Comparison of ENCODE assay signal across 10 cellular contexts in the genomic region with DNA sequence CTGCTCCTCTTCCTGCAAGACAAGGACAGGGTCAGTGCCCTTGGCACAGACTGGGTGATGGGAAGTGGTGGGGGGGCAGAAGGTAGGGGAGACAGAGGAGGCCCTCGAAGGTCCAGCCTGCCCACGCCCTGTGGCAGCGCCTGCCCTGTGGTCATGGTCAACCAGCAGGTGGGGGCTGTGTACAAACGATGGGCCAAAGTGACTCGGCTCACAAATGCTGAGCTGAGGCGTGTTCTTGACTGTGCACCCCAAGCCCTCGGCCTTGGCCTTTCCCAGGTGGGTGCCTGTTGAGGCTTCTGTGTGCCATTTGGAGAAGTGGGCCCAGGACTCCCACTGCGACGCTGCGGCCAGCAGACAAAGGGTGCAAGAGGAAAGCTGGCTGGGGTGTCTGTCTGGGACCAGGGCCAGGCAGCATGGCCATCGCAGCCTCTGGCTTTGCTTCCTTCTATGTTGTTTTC. TPM values are rescaled to one million over a fixed set of nuclear protein-coding genes. Genes with fewer than 3 reads are reported as not detected.
DNase-seq lines count a peak whose midpoint lies in the region; ATAC-seq and TF ChIP-seq lines count a peak whose summit lies in the region.
"Had no signal": no experiment of that assay in that cellular context is flagged by ENCODE, and none has a peak within 500 bp of the region (broad histone marks: within the 10 kb centered on the region; RNA-seq: fewer than 3 reads in every experiment).

No MANE protein-coding gene starts in this region.

- peaks cover 8% of the 10 kb centered on the region; the same call in 1 of the 2 replicates for H3K4me1 ChIP-seq in GM23338 (ENCODE audit: insufficient read depth)
- peaks cover 5 to 15% of the 10 kb centered on the region in 2 donors for H3K4me1 ChIP-seq in esophagus (ENCODE audit: control insufficient read depth in 2 of 2, insufficient read depth in 2 of 2, low read length in 1 of 2)
- peaks cover 11% of the 10 kb centered on the region for H3K4me1 ChIP-seq in parathyroid adenoma

- no peak overlapping the region for H3K4me3 ChIP-seq in GM23338
- H3K4me3 ChIP-seq in esophagus (ENCODE audit: low read depth in 1 of 2, low read length in 2 of 2), result no peak overlapping the region
- no peak overlapping the region for H3K4me3 ChIP-seq in parathyroid adenoma (ENCODE audit: low read depth, low read length)

- no peaks in the 10 kb centered on the region for H3K9me3 ChIP-seq in esophagus (ENCODE audit: control insufficient read depth in 2 of 2, insufficient read depth in 1 of 2, low read depth in 1 of 2, low read length in 1 of 2)
- no peaks in the 10 kb centered on the region for H3K9me3 ChIP-seq in parathyroid adenoma (ENCODE audit: control insufficient read depth, low read length)

- DNase-seq in GM23338 (ENCODE audit: low spot score), result no peak
- no peak for DNase-seq in NCI-H1930 (lab: John Stamatoyannopoulos, UW)
- no peak for DNase-seq in DMS79 treated with DMSO at 0.1 percent for 48 hours (lab: John Stamatoyannopoulos, UW)
- DNase-seq: activated effector memory CD4-positive, alpha-beta T cell treated with anti-CD3 and anti-CD28 coated beads, Interleukin-2, amount 50 U/mL, for 16 hours; CD4-positive, CD25-positive, alpha-beta regulatory T cell; NCI-H2081 had no signal

- H3K27ac Mint-ChIP-seq in GM23338, result peak overlapping the region; percentile 51
- H3K27ac Mint-ChIP-seq: CD4-positive, CD25-positive, alpha-beta regulatory T cell; progenitor cell of endocrine pancreas had no signal

- H3K9me2 ChIP-seq in GM23338 (ENCODE audit: insufficient read depth), result no peaks in the 10 kb centered on the region

- H3K9ac ChIP-seq in parathyroid adenoma, result no peak overlapping the region

- H3K79me2 ChIP-seq in GM23338 (replicated peaks; ENCODE audit: insufficient read depth), result no peaks in the 10 kb centered on the region
- peaks cover 53% of the 10 kb centered on the region for H3K79me2 ChIP-seq in parathyroid adenoma

- TF ChIP-seq CTCF in GM23338 (conservative IDR thresholded peaks at IDR 0.05; ENCODE audit: low read depth in 2 of 2), result 0 out of 4 replicates have a peak, but pooled peaks of 1 of the 2 experiments have one; percentile 11
- TF ChIP-seq CTCF in parathyroid adenoma (IDR thresholded peaks at IDR 0.05), result peak; percentile 25

- no peaks in the 10 kb centered on the region for H3K36me3 Mint-ChIP-seq in GM23338 (ENCODE audit: low read depth)
- H3K36me3 Mint-ChIP-seq: CD4-positive, CD25-positive, alpha-beta regulatory T cell had no signal

- ATAC-seq in GM23338 (no peak), HG03135 (IDR thresholded peaks at IDR 0.05; ENCODE audit: unreplicated experiment) (no peak)

- H3K4me1 Mint-ChIP-seq in GM23338, result peaks cover 38% of the 10 kb centered on the region
- H3K4me1 Mint-ChIP-seq: CD4-positive, CD25-positive, alpha-beta regulatory T cell had no signal

- no peaks in the 10 kb centered on the region for H4K20me1 ChIP-seq in GM23338 (replicated peaks; ENCODE audit: insufficient read depth)

- H3K4me2 ChIP-seq in GM23338 (no peak overlapping the region), parathyroid adenoma (ENCODE audit: low read length) (peak overlapping the region; percentile 13)

- H3K4me3 Mint-ChIP-seq in GM23338, result no peak overlapping the region
- H3K4me3 Mint-ChIP-seq: CD4-positive, CD25-positive, alpha-beta regulatory T cell had no signal

- H3F3A ChIP-seq in GM23338 (replicated peaks; ENCODE audit: low read depth), result no peaks in the 10 kb centered on the region

- H3K27me3 ChIP-seq in GM23338 (ENCODE audit: insufficient read depth) (no peaks in the 10 kb centered on the region), esophagus (ENCODE audit: control insufficient read depth in 1 of 2, insufficient read depth in 2 of 2, low read length in 2 of 2) (no peaks in the 10 kb centered on the region), parathyroid adenoma (ENCODE audit: control insufficient read depth, insufficient read depth, low read length) (no peaks in the 10 kb centered on the region)

- 52 to 71% methylated on average over 9 to 11 of the region's 11 CpGs for WGBS in esophagus, 2 donors

- no peaks in the 10 kb centered on the region for H3K9me3 Mint-ChIP-seq in GM23338
- H3K9me3 Mint-ChIP-seq: CD4-positive, CD25-positive, alpha-beta regulatory T cell had no signal

- H3K27ac ChIP-seq in GM23338 (ENCODE audit: low read depth), result no peak overlapping the region
- H3K27ac ChIP-seq in esophagus (ENCODE audit: low read depth in 2 of 2, low read length in 1 of 2), result peak overlapping the region; percentile 61 to 88
- H3K27ac ChIP-seq in parathyroid adenoma, result no peak overlapping the region

- H2AFZ ChIP-seq in GM23338 (no peak overlapping the region), parathyroid adenoma (no peak overlapping the region)

- H3K36me3 ChIP-seq in GM23338 (ENCODE audit: insufficient read depth) (no peaks in the 10 kb centered on the region), esophagus (ENCODE audit: control insufficient read depth in 2 of 2, insufficient read depth in 2 of 2, low read length in 1 of 2) (peaks cover 4 to 8% of the 10 kb centered on the region in 2 donors), parathyroid adenoma (ENCODE audit: control insufficient read depth, insufficient read depth, low read length) (no peaks in the 10 kb centered on the region)

- peaks cover 6% of the 10 kb centered on the region for H3K27me3 Mint-ChIP-seq in GM23338 (ENCODE audit: insufficient read depth, low read depth, poor library complexity)
- H3K27me3 Mint-ChIP-seq: CD4-positive, CD25-positive, alpha-beta regulatory T cell; progenitor cell of endocrine pancreas had no signal

TF ChIP-seq in GM23338, 12 proteins besides CTCF, POLR2A, EP300 and RAD21 (continues in another document):
- TF ChIP-seq NANOG (IDR thresholded peaks at IDR 0.05; ENCODE audit: borderline replicate concordance) (no peak), STAT1 (IDR thresholded peaks at IDR 0.05; ENCODE audit: unreplicated experiment) (no peak), CREB1 (CRISPR knock-in tag; IDR thresholded peaks at IDR 0.05; ENCODE audit: low read depth) (no peak), ZNF331 (CRISPR knock-in tag; IDR thresholded peaks at IDR 0.05; ENCODE audit: low read depth) (no peak), EZH2 (IDR thresholded peaks at IDR 0.05; ENCODE audit: low read depth, unreplicated experiment) (no peak), EZH2phosphoT487 (IDR thresholded peaks at IDR 0.05; ENCODE audit: unreplicated experiment) (no peak), ZNF114 (CRISPR knock-in tag; IDR thresholded peaks at IDR 0.05) (no peak), POLR2AphosphoS5 (IDR thresholded peaks at IDR 0.05; ENCODE audit: low read depth) (no peak), JUNB (IDR thresholded peaks at IDR 0.05; ENCODE audit: unreplicated experiment) (no peak)
- TF ChIP-seq, protein P1, sequence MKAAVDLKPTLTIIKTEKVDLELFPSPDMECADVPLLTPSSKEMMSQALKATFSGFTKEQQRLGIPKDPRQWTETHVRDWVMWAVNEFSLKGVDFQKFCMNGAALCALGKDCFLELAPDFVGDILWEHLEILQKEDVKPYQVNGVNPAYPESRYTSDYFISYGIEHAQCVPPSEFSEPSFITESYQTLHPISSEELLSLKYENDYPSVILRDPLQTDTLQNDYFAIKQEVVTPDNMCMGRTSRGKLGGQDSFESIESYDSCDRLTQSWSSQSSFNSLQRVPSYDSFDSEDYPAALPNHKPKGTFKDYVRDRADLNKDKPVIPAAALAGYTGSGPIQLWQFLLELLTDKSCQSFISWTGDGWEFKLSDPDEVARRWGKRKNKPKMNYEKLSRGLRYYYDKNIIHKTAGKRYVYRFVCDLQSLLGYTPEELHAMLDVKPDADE (IDR thresholded peaks at IDR 0.05), result no peak
- TF ChIP-seq, protein P2, sequence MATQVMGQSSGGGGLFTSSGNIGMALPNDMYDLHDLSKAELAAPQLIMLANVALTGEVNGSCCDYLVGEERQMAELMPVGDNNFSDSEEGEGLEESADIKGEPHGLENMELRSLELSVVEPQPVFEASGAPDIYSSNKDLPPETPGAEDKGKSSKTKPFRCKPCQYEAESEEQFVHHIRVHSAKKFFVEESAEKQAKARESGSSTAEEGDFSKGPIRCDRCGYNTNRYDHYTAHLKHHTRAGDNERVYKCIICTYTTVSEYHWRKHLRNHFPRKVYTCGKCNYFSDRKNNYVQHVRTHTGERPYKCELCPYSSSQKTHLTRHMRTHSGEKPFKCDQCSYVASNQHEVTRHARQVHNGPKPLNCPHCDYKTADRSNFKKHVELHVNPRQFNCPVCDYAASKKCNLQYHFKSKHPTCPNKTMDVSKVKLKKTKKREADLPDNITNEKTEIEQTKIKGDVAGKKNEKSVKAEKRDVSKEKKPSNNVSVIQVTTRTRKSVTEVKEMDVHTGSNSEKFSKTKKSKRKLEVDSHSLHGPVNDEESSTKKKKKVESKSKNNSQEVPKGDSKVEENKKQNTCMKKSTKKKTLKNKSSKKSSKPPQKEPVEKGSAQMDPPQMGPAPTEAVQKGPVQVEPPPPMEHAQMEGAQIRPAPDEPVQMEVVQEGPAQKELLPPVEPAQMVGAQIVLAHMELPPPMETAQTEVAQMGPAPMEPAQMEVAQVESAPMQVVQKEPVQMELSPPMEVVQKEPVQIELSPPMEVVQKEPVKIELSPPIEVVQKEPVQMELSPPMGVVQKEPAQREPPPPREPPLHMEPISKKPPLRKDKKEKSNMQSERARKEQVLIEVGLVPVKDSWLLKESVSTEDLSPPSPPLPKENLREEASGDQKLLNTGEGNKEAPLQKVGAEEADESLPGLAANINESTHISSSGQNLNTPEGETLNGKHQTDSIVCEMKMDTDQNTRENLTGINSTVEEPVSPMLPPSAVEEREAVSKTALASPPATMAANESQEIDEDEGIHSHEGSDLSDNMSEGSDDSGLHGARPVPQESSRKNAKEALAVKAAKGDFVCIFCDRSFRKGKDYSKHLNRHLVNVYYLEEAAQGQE (IDR thresholded peaks at IDR 0.05; ENCODE audit: unreplicated experiment), result no peak

RNA-seq across cellular contexts. Expression of a gene that starts 22.6 kb away (rescaled TPM):
- total RNA-seq in GM23338 (2014; rRNA removed; shearing (Covaris generic)), result 29.2 and 46.6 TPM in 2 replicates
- polyA plus RNA-seq in GM23338 (2016; fragmentation: Nextera tagmentation; extraction: Ambion mirVana) (11.4 and 12.1 TPM in 2 replicates), esophagus (10 to 100 TPM; 10.0 to 54.0 TPM)

RNA-seq across cellular contexts. Expression of a gene that starts 38.2 kb away (rescaled TPM):
- total RNA-seq in GM23338 (2014; rRNA removed; shearing (Covaris generic)), result 11.3 and 12.8 TPM in 2 replicates
- polyA plus RNA-seq in GM23338 (2016; fragmentation: Nextera tagmentation; extraction: Ambion mirVana) (11.4 and 12.7 TPM in 2 replicates), esophagus (10 to 100 TPM; 18.3 to 21.9 TPM)

RNA-seq across cellular contexts. Expression of a gene that starts 38.4 kb away (rescaled TPM):
- total RNA-seq in GM23338 (2014; rRNA removed; shearing (Covaris generic)), result 41.6 and 43.2 TPM in 2 replicates
- 51.6 and 55.9 TPM in 2 replicates for polyA plus RNA-seq in GM23338 (2016; fragmentation: Nextera tagmentation; extraction: Ambion mirVana)
- polyA plus RNA-seq in esophagus, result 10 to 100 TPM; 22.9 to 24.0 TPM

RNA-seq across cellular contexts. Expression of a gene that starts 44.6 kb away (rescaled TPM):
- not detected in 2 replicates for total RNA-seq in GM23338 (2014; rRNA removed; shearing (Covaris generic))
- polyA plus RNA-seq in GM23338 (2016; fragmentation: Nextera tagmentation; extraction: Ambion mirVana) (not detected in 2 replicates), esophagus (10 to 100 TPM; 20.1 to 40.1 TPM)

RNA-seq across cellular contexts. Expression of a gene that starts 48.9 kb away (rescaled TPM):
- total RNA-seq in GM23338 (2014; rRNA removed; shearing (Covaris generic)), result 524 and 547 TPM in 2 replicates
- 305 and 317 TPM in 2 replicates for polyA plus RNA-seq in GM23338 (2016; fragmentation: Nextera tagmentation; extraction: Ambion mirVana)
- 100 to 1,000 TPM; 152 to 242 TPM for polyA plus RNA-seq in esophagus

Comparison
In these comparisons a context has a peak if more than half of its experiments do, and no peak if none do; other contexts are left out.
1. H3K27ac ChIP-seq: peak in esophagus (2 of 2); none in GM23338 (single experiment) and parathyroid adenoma (single experiment).